In the genomic region with DNA sequence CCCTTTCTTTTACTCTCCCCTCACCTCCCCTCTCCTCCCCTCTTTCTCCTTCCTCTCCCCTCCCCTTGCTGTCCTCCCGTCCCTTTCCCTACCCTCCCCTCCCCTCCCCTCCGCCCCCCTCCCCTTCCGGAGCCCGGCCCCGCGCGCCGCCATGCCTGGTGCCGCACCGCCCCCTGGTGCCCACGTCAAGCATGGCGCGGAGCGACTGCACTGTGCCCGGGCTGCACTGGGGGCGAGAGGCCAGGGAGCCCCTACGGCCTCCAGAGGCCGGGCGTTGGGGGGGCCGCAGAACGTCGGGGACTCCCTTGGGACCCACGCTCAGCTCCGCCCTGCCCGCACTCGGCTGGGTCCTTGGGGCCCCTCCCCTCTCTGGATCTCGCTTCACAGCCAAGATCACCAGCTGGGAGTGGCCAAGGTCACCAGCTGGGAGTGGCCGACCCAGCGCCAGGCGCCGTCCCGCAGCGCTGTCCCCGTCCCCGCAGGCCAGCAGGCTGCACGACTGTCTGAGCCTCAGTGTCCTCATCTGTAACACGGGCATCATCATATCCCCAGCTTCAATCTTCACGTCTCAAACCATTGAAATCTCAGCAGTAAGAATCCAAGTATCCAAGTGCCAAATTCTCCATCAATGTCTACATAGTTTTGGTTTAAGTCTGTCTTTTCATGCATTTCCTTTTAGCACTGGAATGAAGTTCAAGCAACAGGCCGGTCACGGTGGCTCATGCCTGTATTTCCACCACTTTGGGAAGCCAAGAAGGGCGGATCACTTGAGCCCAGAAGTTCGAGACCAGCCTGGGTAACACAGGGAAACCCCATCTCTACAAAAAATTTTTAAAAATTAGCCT, we compare ENCODE assay signal across 8 cellular contexts. TPM values are rescaled to one million over a fixed set of nuclear protein-coding genes. Genes with fewer than 3 reads are reported as not detected.
DNase-seq lines count a peak whose midpoint lies in the region; ATAC-seq and TF ChIP-seq lines count a peak whose summit lies in the region.

No MANE protein-coding gene starts in this region.

- CTCF ChIA-PET in A673 (lab: Charles Lee): interaction anchor here (0.6 to 1.5 kb wide), 3 partner anchors 92 to 869 kb away, joined by 3 to 4 read pairs (median 3); no protein-coding TSS in a partner anchor
- CTCF ChIA-PET in activated naive CD4-positive, alpha-beta T cell treated with anti-CD3 and anti-CD28 coated beads for 36 hours (lab: Charles Lee): interaction anchor here (0.6 to 3.9 kb wide), 24 partner anchors 10 to 1025 kb away, joined by 3 to 18 read pairs (median 4); partner anchors contain the start of gene CHST13

- H3K36me3 Mint-ChIP-seq in activated naive CD4-positive, alpha-beta T cell treated with anti-CD3 and anti-CD28 coated beads for 36 hours (ENCODE audit: low read depth): no peaks in the 10 kb centered on the region

- H3K4me3 Mint-ChIP-seq in activated naive CD4-positive, alpha-beta T cell treated with anti-CD3 and anti-CD28 coated beads for 36 hours: peak overlapping the region; percentile 48

- intact Hi-C loops in A673 (cut with micrococcal nuclease; ENCODE audit: unreplicated experiment): loop anchor here (5.0 kb wide), 1 partner anchor 1026 kb away; the partner anchor contains the start of gene CHST13
- intact Hi-C loops in activated naive CD4-positive, alpha-beta T cell treated with anti-CD3 and anti-CD28 coated beads for 36 hours (cut with micrococcal nuclease): loop anchor here (1.0 to 2.0 kb wide), 3 partner anchors 93 to 1026 kb away; no protein-coding TSS in a partner anchor

- ATAC-seq in GM18511 (IDR thresholded peaks at IDR 0.05; ENCODE audit: unreplicated experiment) (peak; percentile 71), omental fat pad (ENCODE audit: low FRiP score) (peak; percentile 82)

- H3K36me3 ChIP-seq in A673 (ENCODE audit: insufficient read depth, low read length, poor library complexity, severe bottlenecking): no peaks in the 10 kb centered on the region
- H3K36me3 ChIP-seq in suprapubic skin: no peaks in the 10 kb centered on the region

- peak; percentile 77 for DNase-seq in A673 (ENCODE audit: low spot score)
- peak; percentile 61 for DNase-seq in KBM-7
- peak; percentile 72 for DNase-seq in SK-MEL-5 (ENCODE audit: low read depth, low spot score)
- peak; percentile 81 for DNase-seq in activated naive CD4-positive, alpha-beta T cell treated with anti-CD3 and anti-CD28 coated beads for 36 hours
- peak; percentile 79 for DNase-seq in germinal center (ENCODE audit: low spot score)
- peak; percentile 77 for DNase-seq in omental fat pad (ENCODE audit: low spot score)
- DNase-seq in suprapubic skin (ENCODE audit: low spot score in 2 of 2): peak in 1 of 2 donors; percentile 78

- H3K27ac ChIP-seq in A673 (ENCODE audit: low read depth, low read length, poor library complexity, severe bottlenecking) (no peak overlapping the region), suprapubic skin (no peak overlapping the region)

- H3K9me3 Mint-ChIP-seq in activated naive CD4-positive, alpha-beta T cell treated with anti-CD3 and anti-CD28 coated beads for 36 hours: no peaks in the 10 kb centered on the region

- H3K4me1 ChIP-seq in A673 (ENCODE audit: insufficient read depth, low read length, poor library complexity, severe bottlenecking) (peaks cover 8% of the 10 kb centered on the region), suprapubic skin (peaks cover 16% of the 10 kb centered on the region)

- WGBS in suprapubic skin: 14% methylated on average over 12 of the region's 42 CpGs

- in situ Hi-C loops in KBM-7 (cut with MboI; ENCODE audit: low pct_unique_long_range_greater_than_20kb, low sequenced_read_pairs) (no loop called here), SK-MEL-5 (cut with HindIII; ENCODE audit: low pct_unique_long_range_greater_than_20kb, low sequenced_read_pairs) (no loop called here)

- TF ChIP-seq EP300 in suprapubic skin (IDR thresholded peaks at IDR 0.05): no peak

- H3K4me3 ChIP-seq in A673 (ENCODE audit: low read depth, low read length, poor library complexity, severe bottlenecking) (peak overlapping the region; percentile 52), suprapubic skin (peak overlapping the region; percentile 55)

- TF ChIP-seq POLR2A in suprapubic skin (IDR thresholded peaks at IDR 0.05): no peak

- BruUV-seq in A673 (replicated peaks; lab: Mats Ljungman, UMichigan): no TSS peak

- POLR2A ChIA-PET in A673 (lab: Charles Lee; ENCODE audit: low non-redundant PET): no interaction called here

- no peaks in the 10 kb centered on the region for H3K27me3 ChIP-seq in A673 (replicated peaks; ENCODE audit: insufficient read depth, low read depth, low read length, poor library complexity)
- no peaks in the 10 kb centered on the region for H3K27me3 ChIP-seq in suprapubic skin

- H3K9me3 ChIP-seq in A673 (ENCODE audit: low read depth, low read length, poor library complexity, severe bottlenecking) (no peaks in the 10 kb centered on the region), suprapubic skin (no peaks in the 10 kb centered on the region)

- H3K27me3 Mint-ChIP-seq in activated naive CD4-positive, alpha-beta T cell treated with anti-CD3 and anti-CD28 coated beads for 36 hours (ENCODE audit: low read depth): no peaks in the 10 kb centered on the region

- peak; percentile 76 for TF ChIP-seq CTCF in A673 (conservative IDR thresholded peaks at IDR 0.05; ENCODE audit: low read depth, low read length)
- TF ChIP-seq CTCF in omental fat pad (IDR thresholded peaks at IDR 0.05): no peak
- peak; percentile 15 to 87 for TF ChIP-seq CTCF in suprapubic skin (IDR thresholded peaks at IDR 0.05)

- H3K4me1 Mint-ChIP-seq in activated naive CD4-positive, alpha-beta T cell treated with anti-CD3 and anti-CD28 coated beads for 36 hours (ENCODE audit: low read depth): peaks cover 7% of the 10 kb centered on the region

- H3K27ac Mint-ChIP-seq in activated naive CD4-positive, alpha-beta T cell treated with anti-CD3 and anti-CD28 coated beads for 36 hours: no peak overlapping the region

RNA-seq across cellular contexts. Expression of gene TPRA1, which starts 42.5 kb away (rescaled TPM):
- total RNA-seq in A673 (2021) (20.2 and 21.0 TPM in 2 replicates), omental fat pad (10 to 100 TPM; 31.4 to 39.0 (median 33.5) TPM), suprapubic skin (10 to 100 TPM; 43.7 to 82.3 (median 64.3) TPM)
- total RNA-seq in SK-MEL-5 (2014; rRNA removed; shearing (Covaris generic)): 24.8 and 27.9 TPM in 2 replicates
- polyA plus RNA-seq in SK-MEL-5 (2015; cell fraction: cytosol; rRNA removed): 32.4 and 32.7 TPM in 2 replicates
- polyA plus RNA-seq in SK-MEL-5 (2015; cell fraction: nucleus; rRNA removed): 77.1 and 96.4 TPM in 2 replicates
- 10 to 100 TPM; 15.1 to 15.9 TPM for total RNA-seq in activated naive CD4-positive, alpha-beta T cell treated with anti-CD3 and anti-CD28 coated beads for 36 hours

RNA-seq across cellular contexts. Expression of gene MCM2, which starts 50.2 kb away (rescaled TPM):
- total RNA-seq in A673 (2021): 218 and 225 TPM in 2 replicates
- 19.3 and 19.4 TPM in 2 replicates for total RNA-seq in SK-MEL-5 (2014; rRNA removed; shearing (Covaris generic))
- polyA plus RNA-seq in SK-MEL-5 (2015; cell fraction: cytosol; rRNA removed): 25.6 and 42.8 TPM in 2 replicates
- 14.9 and 16.4 TPM in 2 replicates for polyA plus RNA-seq in SK-MEL-5 (2015; cell fraction: nucleus; rRNA removed)
- total RNA-seq in activated naive CD4-positive, alpha-beta T cell treated with anti-CD3 and anti-CD28 coated beads for 36 hours: 100 to 1,000 TPM; 250 to 259 TPM
- 10 to 100 TPM in 1 of 4 donors, 1 to 10 TPM in 3; 2.7 to 10.4 (median 5.9) TPM for total RNA-seq in omental fat pad
- total RNA-seq in suprapubic skin: 10 to 100 TPM in 2 of 4 donors, 1 to 10 TPM in 2; 9.1 to 14.8 (median 11.6) TPM

Comparison
In these comparisons a context has a peak if more than half of its experiments do, and no peak if none do; other contexts are left out.
1. CTCF ChIP-seq: peak in A673 (single experiment) and suprapubic skin (2 of 2); none in omental fat pad (0 of 3).
2. RNA of gene MCM2, which starts 50.2 kb away (total RNA-seq): 250 to 259 TPM in activated naive CD4-positive, alpha-beta T cell treated with anti-CD3 and anti-CD28 coated beads for 36 hours and 218 to 225 TPM in A673; 19.3 to 19.4 TPM in SK-MEL-5, 9.1 to 14.8 TPM in suprapubic skin and 2.7 to 10.4 TPM in omental fat pad; every median in the first group is over 10 times any median in the second.